ENCODE assay signal across 9 cellular contexts in genomic region chr3:15557511-15557946, GRCh38. TPM values are rescaled to one million over a fixed set of nuclear protein-coding genes. Genes with fewer than 3 reads are reported as not detected.
A peak's percentile ranks its signal among the peaks of the same experiment; 100 is the strongest.
DNase-seq lines count a peak whose midpoint lies in the region; ATAC-seq, FAIRE-seq and TF ChIP-seq lines count a peak whose summit lies in the region.
"Had no signal": no experiment of that assay in that cellular context is flagged by ENCODE, and none has a peak within 500 bp of the region (broad histone marks: within the 10 kb centered on the region; RNA-seq: fewer than 3 reads in every experiment).

No MANE protein-coding gene starts in this region.

- peaks cover 16% of the 10 kb centered on the region for H3K4me1 Mint-ChIP-seq in CD8-positive, alpha-beta T cell (ENCODE audit: low read depth)
- H3K4me1 Mint-ChIP-seq in activated T-cell treated with anti-CD3 and anti-CD28 coated beads, Interleukin-2, amount 50 U/mL, for 24 hours (ENCODE audit: low read depth): peaks cover 16% of the 10 kb centered on the region

- H3K9me3 ChIP-seq in CD8-positive, alpha-beta T cell (ENCODE audit: low read length): no peaks in the 10 kb centered on the region
- no peaks in the 10 kb centered on the region for H3K9me3 ChIP-seq in OCI-LY7 (ENCODE audit: low read length)
- no peaks in the 10 kb centered on the region for H3K9me3 ChIP-seq in pancreas

- CTCF ChIA-PET in CD8-positive, alpha-beta T cell (lab: Charles Lee): interaction anchor here (0.9 to 1.4 kb wide), 5 partner anchors 22 to 354 kb away, joined by 3 to 6 read pairs (median 5); no protein-coding TSS in a partner anchor
- CTCF ChIA-PET in OCI-LY7 (lab: Charles Lee; ENCODE audit: unreplicated experiment): no interaction called here

- H3K9me3 Mint-ChIP-seq in CD8-positive, alpha-beta T cell: no peaks in the 10 kb centered on the region
- no peaks in the 10 kb centered on the region for H3K9me3 Mint-ChIP-seq in activated T-cell treated with anti-CD3 and anti-CD28 coated beads, Interleukin-2, amount 50 U/mL, for 24 hours
- H3K9me3 Mint-ChIP-seq: activated naive CD4-positive, alpha-beta T cell treated with anti-CD3 and anti-CD28 coated beads, Interleukin-2, amount 50 U/mL, for 24 hours had no signal

- BruUV-seq in OCI-LY7 (replicated peaks; lab: Mats Ljungman, UMichigan): no TSS peak

- POLR2A ChIA-PET in CD8-positive, alpha-beta T cell (lab: Charles Lee): no interaction called here
- POLR2A ChIA-PET in OCI-LY7 (lab: Charles Lee): interaction anchor here (0.7 to 1.7 kb wide), 2 partner anchors 36 to 353 kb away, joined by 3 to 4 read pairs; partner anchors contain the start of gene COLQ

- peaks cover 8% of the 10 kb centered on the region for H3K36me3 ChIP-seq in CD8-positive, alpha-beta T cell (ENCODE audit: insufficient read depth, low read length)
- H3K36me3 ChIP-seq in OCI-LY7 (ENCODE audit: insufficient read depth, low read length): peaks cover 24% of the 10 kb centered on the region
- peaks cover 0 to 18% (median 0%) of the 10 kb centered on the region in 3 donors for H3K36me3 ChIP-seq in pancreas

- H4K20me1 ChIP-seq in OCI-LY7 (ENCODE audit: insufficient read depth, low read length): no peaks in the 10 kb centered on the region

- no peak overlapping the region for H3K4me3 ChIP-seq in CD8-positive, alpha-beta T cell (ENCODE audit: low read depth, low read length)
- H3K4me3 ChIP-seq in OCI-LY7 (ENCODE audit: low read depth, low read length, poor library complexity, severe bottlenecking): no peak overlapping the region
- no peak overlapping the region for H3K4me3 ChIP-seq in fibroblast of the aortic adventitia (ENCODE audit: low read depth, low read length)
- H3K4me3 ChIP-seq in pancreas: no peak overlapping the region

- WGBS in pancreas, 2 donors: 0 to 2% methylated on average over 3 of the region's 3 CpGs

- no peak overlapping the region for H3K27ac Mint-ChIP-seq in CD8-positive, alpha-beta T cell
- H3K27ac Mint-ChIP-seq in activated T-cell treated with anti-CD3 and anti-CD28 coated beads, Interleukin-2, amount 50 U/mL, for 24 hours: no peak overlapping the region
- H3K27ac Mint-ChIP-seq: activated naive CD4-positive, alpha-beta T cell treated with anti-CD3 and anti-CD28 coated beads, Interleukin-2, amount 50 U/mL, for 24 hours had no signal

- no peak overlapping the region for H2AFZ ChIP-seq in OCI-LY7 (ENCODE audit: low read length)

- no peaks in the 10 kb centered on the region for H3K27me3 Mint-ChIP-seq in CD8-positive, alpha-beta T cell (ENCODE audit: low read depth)
- H3K27me3 Mint-ChIP-seq in activated T-cell treated with anti-CD3 and anti-CD28 coated beads, Interleukin-2, amount 50 U/mL, for 24 hours: no peaks in the 10 kb centered on the region
- H3K27me3 Mint-ChIP-seq: activated naive CD4-positive, alpha-beta T cell treated with anti-CD3 and anti-CD28 coated beads, Interleukin-2, amount 50 U/mL, for 24 hours had no signal

- DNase-seq in CD8-positive, alpha-beta T cell: peak in 5 of 7 experiments; percentile 8 to 59 (median 34)
- DNase-seq in GM19238 (ENCODE audit: insufficient read length, low spot score) (peak; percentile 5), OCI-LY7 (ENCODE audit: low spot score) (peak; percentile 70), fibroblast of the aortic adventitia (ENCODE audit: low read depth) (peak; percentile 85), pancreas (peak in 3 of 6 donors; percentile 27 to 69 (median 46)), frontal cortex (ENCODE audit: low spot score in 2 of 2) (no peak)
- peak; percentile 55 for DNase-seq in activated T-cell treated with anti-CD3 and anti-CD28 coated beads, Interleukin-2, amount 50 U/mL, for 24 hours

- H3K4me1 ChIP-seq in CD8-positive, alpha-beta T cell (ENCODE audit: insufficient read depth, low read length): peaks cover 3% of the 10 kb centered on the region
- H3K4me1 ChIP-seq in OCI-LY7 (ENCODE audit: insufficient read depth, low read length, poor library complexity, severe bottlenecking) (peaks cover 17% of the 10 kb centered on the region), pancreas (peaks cover 0 to 8% (median 0%) of the 10 kb centered on the region in 3 donors)

- TF ChIP-seq CTCF in CD8-positive, alpha-beta T cell (IDR thresholded peaks at IDR 0.05): peak; percentile 76
- TF ChIP-seq CTCF in OCI-LY7 (conservative IDR thresholded peaks at IDR 0.05; ENCODE audit: low read length): peak; percentile 87
- peak; percentile 51 for TF ChIP-seq CTCF in fibroblast of the aortic adventitia (IDR thresholded peaks at IDR 0.05; ENCODE audit: insufficient read depth, low read length)
- TF ChIP-seq CTCF in pancreas (IDR thresholded peaks at IDR 0.05): peak; percentile 22 to 63 (median 52)

- intact Hi-C loops in CD8-positive, alpha-beta T cell (cut with DNase I, micrococcal nuclease): loop anchor here (1.0 to 5.0 kb wide), 8 partner anchors 130 to 450 kb away; partner anchors contain the start of genes EAF1 (in 2 of the 2), METTL6 (in 2 of the 2) and CAPN7 (in 1 of the 2)
- intact Hi-C loops in OCI-LY7 (cut with micrococcal nuclease; ENCODE audit: unreplicated experiment) (loop anchor here (2.0 to 5.0 kb wide), 3 partner anchors 150 to 355 kb away; no protein-coding TSS in a partner anchor), pancreas (cut with DNase I) (loop anchor here in 1 of 3 donors (10.0 kb wide), 2 partner anchors 123 to 293 kb away; no protein-coding TSS in a partner anchor)

- H3K36me3 Mint-ChIP-seq in CD8-positive, alpha-beta T cell: peaks cover 50% of the 10 kb centered on the region
- H3K36me3 Mint-ChIP-seq in activated T-cell treated with anti-CD3 and anti-CD28 coated beads, Interleukin-2, amount 50 U/mL, for 24 hours (ENCODE audit: low read depth): peaks cover 49% of the 10 kb centered on the region

- peak; percentile 66 for FAIRE-seq in pancreas (lab: Jason Lieb, UNC)
- no peak for FAIRE-seq in frontal cortex (lab: Jason Lieb, UNC)

- no peaks in the 10 kb centered on the region for H3K79me2 ChIP-seq in OCI-LY7 (ENCODE audit: insufficient read depth, low read depth, low read length)

- H3K4me3 Mint-ChIP-seq in CD8-positive, alpha-beta T cell: no peak overlapping the region
- H3K4me3 Mint-ChIP-seq in activated T-cell treated with anti-CD3 and anti-CD28 coated beads, Interleukin-2, amount 50 U/mL, for 24 hours: no peak overlapping the region
- H3K4me3 Mint-ChIP-seq: activated naive CD4-positive, alpha-beta T cell treated with anti-CD3 and anti-CD28 coated beads, Interleukin-2, amount 50 U/mL, for 24 hours had no signal

- no peak overlapping the region for H3K27ac ChIP-seq in CD8-positive, alpha-beta T cell (ENCODE audit: low read depth, low read length)
- H3K27ac ChIP-seq in OCI-LY7 (ENCODE audit: low read depth, low read length, poor library complexity, severe bottlenecking) (no peak overlapping the region), pancreas (no peak overlapping the region)

- H3K9me2 ChIP-seq in OCI-LY7 (ENCODE audit: insufficient read depth, low read length): no peaks in the 10 kb centered on the region

- ATAC-seq in CD8-positive, alpha-beta T cell: peak; percentile 99
- ATAC-seq in HG03571 (IDR thresholded peaks at IDR 0.05; ENCODE audit: unreplicated experiment): peak; percentile 58
- peak; percentile 63 to 95 (median 94) for ATAC-seq in pancreas

- 0 out of 2 replicates have a peak overlapping the region, but pooled peaks have one; percentile 50 for H3K4me2 ChIP-seq in OCI-LY7 (ENCODE audit: low read length)

- H3K27me3 ChIP-seq in CD8-positive, alpha-beta T cell (ENCODE audit: insufficient read depth, low read length): no peaks in the 10 kb centered on the region
- no peaks in the 10 kb centered on the region for H3K27me3 ChIP-seq in pancreas

RNA-seq across cellular contexts. Expression of gene COLQ, which starts 36.0 kb away (rescaled TPM):
- total RNA-seq in CD8-positive, alpha-beta T cell: 1 to 10 TPM; 3.3 to 3.9 TPM
- total RNA-seq in OCI-LY7 (2014; rRNA removed; shearing (Covaris generic)): 1.4 and 1.5 TPM in 2 replicates
- total RNA-seq in OCI-LY7 (2022) (0.28 and 0.42 TPM in 2 replicates), fibroblast of the aortic adventitia (ENCODE audit: low replicate concordance) (1.2 and 1.8 TPM in 2 replicates), pancreas (1 to 10 TPM in 2 of 6 donors, under 1 TPM in 4; 0.28 to 1.5 (median 0.62) TPM), frontal cortex (1.6 TPM)
- 1 to 10 TPM; 1.9 to 3.1 TPM for polyA plus RNA-seq in pancreas

RNA-seq across cellular contexts. Expression of gene HACL1, which starts 43.8 kb away (rescaled TPM):
- total RNA-seq in CD8-positive, alpha-beta T cell: 10 to 100 TPM; 30.1 to 33.4 TPM
- 13.9 and 25.5 TPM in 2 replicates for total RNA-seq in OCI-LY7 (2014; rRNA removed; shearing (Covaris generic))
- 22.0 and 29.1 TPM in 2 replicates for total RNA-seq in OCI-LY7 (2022)
- total RNA-seq in fibroblast of the aortic adventitia (ENCODE audit: low replicate concordance): 32.4 and 48.9 TPM in 2 replicates
- 10 to 100 TPM; 10.2 to 18.8 (median 12.8) TPM for total RNA-seq in pancreas
- 10 to 100 TPM in 1 of 2 donors, 1 to 10 TPM in 1; 6.5 to 11.5 TPM for polyA plus RNA-seq in pancreas
- total RNA-seq in frontal cortex: 33.4 TPM

RNA-seq across cellular contexts. Expression of gene BTD, which starts 44.0 kb away (rescaled TPM):
- total RNA-seq in CD8-positive, alpha-beta T cell: 10 to 100 TPM in 1 of 2 experiments, 1 to 10 TPM in 1; 9.1 to 11.3 TPM
- 4.7 and 6.0 TPM in 2 replicates for total RNA-seq in OCI-LY7 (2014; rRNA removed; shearing (Covaris generic))
- total RNA-seq in OCI-LY7 (2022): 4.2 and 4.8 TPM in 2 replicates
- 19.7 and 38.8 TPM in 2 replicates for total RNA-seq in fibroblast of the aortic adventitia (ENCODE audit: low replicate concordance)
- 10 to 100 TPM; 14.2 to 22.0 (median 16.7) TPM for total RNA-seq in pancreas
- 10 to 100 TPM in 1 of 2 donors, 1 to 10 TPM in 1; 6.2 to 16.5 TPM for polyA plus RNA-seq in pancreas
- 13.9 TPM for total RNA-seq in frontal cortex

Comparison
In these comparisons a context has a peak if more than half of its experiments do, and no peak if none do; other contexts are left out.
1. DNase-seq: peak in CD8-positive, alpha-beta T cell (5 of 7), GM19238 (single experiment), OCI-LY7 (single experiment), activated T-cell treated with anti-CD3 and anti-CD28 coated beads, Interleukin-2, amount 50 U/mL, for 24 hours (single experiment) and fibroblast of the aortic adventitia (single experiment); none in frontal cortex (0 of 2).
2. Peak in every context shown above with its lines, with median percentiles within 50 percentile points of each other: ATAC-seq and CTCF ChIP-seq.